ENCODE assay signal across 18 cellular contexts in the genomic region with DNA sequence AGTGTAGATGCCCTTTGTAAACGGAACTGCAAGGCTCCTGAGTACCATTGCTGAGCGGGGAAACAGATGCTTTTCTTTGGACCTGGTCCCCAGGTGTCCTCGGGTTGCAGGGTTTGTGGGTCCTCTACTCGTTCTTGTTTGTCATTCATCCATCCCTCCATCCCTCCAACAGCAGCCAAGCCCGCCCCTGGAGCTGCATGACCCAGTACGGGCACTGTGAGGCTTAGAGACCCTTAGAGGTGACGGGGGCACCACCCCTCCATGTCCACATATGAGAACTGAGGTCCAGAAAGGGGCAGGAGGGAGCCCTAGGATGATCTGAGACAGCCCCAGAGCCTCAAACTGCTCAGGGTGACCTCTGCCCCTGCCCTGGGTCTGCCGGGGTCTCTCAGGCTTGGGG. TPM values are rescaled to one million over a fixed set of nuclear protein-coding genes. Genes with fewer than 3 reads are reported as not detected.
DNase-seq lines count a peak whose midpoint lies in the region; ATAC-seq and TF ChIP-seq lines count a peak whose summit lies in the region.
"Had no signal": no experiment of that assay in that cellular context is flagged by ENCODE, and none has a peak within 500 bp of the region (broad histone marks: within the 10 kb centered on the region; RNA-seq: fewer than 3 reads in every experiment).

No MANE protein-coding gene starts in this region.

- no peaks in the 10 kb centered on the region for H3K9me3 Mint-ChIP-seq in chondrocyte (ENCODE audit: low read depth)
- H3K9me3 Mint-ChIP-seq: CD8-positive, alpha-beta T cell had no signal

- no peaks in the 10 kb centered on the region for H3K9me2 ChIP-seq in HCT116 (ENCODE audit: insufficient read depth)
- no peaks in the 10 kb centered on the region for H3K9me2 ChIP-seq in OCI-LY7 (ENCODE audit: insufficient read depth, low read length)

- H3K27ac ChIP-seq in left ventricle myocardium inferior (replicated peaks), result no peak overlapping the region
- H3K27ac ChIP-seq in right atrium auricular region, result no peak overlapping the region
- H3K27ac ChIP-seq in HCT116 (ENCODE audit: low read depth, low read length), result no peak overlapping the region
- H3K27ac ChIP-seq in osteoblast (ENCODE audit: low read depth, low read length), result no peak overlapping the region
- no peak overlapping the region for H3K27ac ChIP-seq in OCI-LY7 (ENCODE audit: low read depth, low read length, poor library complexity, severe bottlenecking)
- H3K27ac ChIP-seq: BLaER1 had no signal

- H3K27me3 Mint-ChIP-seq in chondrocyte (ENCODE audit: low read depth), result no peaks in the 10 kb centered on the region

- TF ChIP-seq CTCF in left ventricle myocardium inferior (IDR thresholded peaks at IDR 0.05; ENCODE audit: borderline replicate concordance) (no peak), right atrium auricular region (IDR thresholded peaks at IDR 0.05) (no peak), HCT116 (IDR thresholded peaks at IDR 0.05 in 2 of 3, conservative IDR thresholded peaks at IDR 0.05 in 1 of 3; ENCODE audit: borderline replicate concordance in 1 of 3, insufficient read depth in 1 of 3, low read depth in 2 of 3, low read length in 2 of 3) (no peak), chondrocyte (IDR thresholded peaks at IDR 0.05) (no peak), osteoblast (IDR thresholded peaks at IDR 0.05; ENCODE audit: extremely low read depth, low read depth, low read length) (no peak), OCI-LY7 (conservative IDR thresholded peaks at IDR 0.05; ENCODE audit: low read length) (no peak)

- H3K4me2 ChIP-seq in HCT116 (ENCODE audit: low read length), result no peak overlapping the region
- H3K4me2 ChIP-seq in osteoblast (ENCODE audit: insufficient read depth, low read length), result no peak overlapping the region
- H3K4me2 ChIP-seq in OCI-LY7 (ENCODE audit: low read length), result no peak overlapping the region
- H3K4me2 ChIP-seq: BLaER1 had no signal

- POLR2A ChIA-PET in HCT116 (lab: Charles Lee), result no interaction called here
- POLR2A ChIA-PET in OCI-LY7 (lab: Charles Lee), result no interaction called here

- peaks cover 23% of the 10 kb centered on the region for H3K4me1 Mint-ChIP-seq in chondrocyte (ENCODE audit: low read depth)

- BruUV-seq in HCT116 (replicated peaks; lab: Mats Ljungman, UMichigan), result no TSS peak
- no TSS peak for BruUV-seq in OCI-LY7 (replicated peaks; lab: Mats Ljungman, UMichigan)

- intact Hi-C loops in left ventricle myocardium inferior (cut with micrococcal nuclease) (no loop called here), HCT116 (cut with micrococcal nuclease) (no loop called here), OCI-LY7 (cut with micrococcal nuclease; ENCODE audit: unreplicated experiment) (no loop called here)

- ATAC-seq in HCT116, result 0 out of 2 replicates have a peak, but pooled peaks have one; percentile 13
- ATAC-seq: CD8-positive, alpha-beta T cell had no signal

- H3K27me3 ChIP-seq in left ventricle myocardium inferior (ENCODE audit: low read depth) (no peaks in the 10 kb centered on the region), right atrium auricular region (no peaks in the 10 kb centered on the region), HCT116 (ENCODE audit: insufficient read depth, low read length) (no peaks in the 10 kb centered on the region), osteoblast (ENCODE audit: insufficient read depth, low read length) (peaks cover 8% of the 10 kb centered on the region)
- H3K27me3 ChIP-seq: BLaER1, MG63 had no signal

- TF ChIP-seq RAD21 in HCT116 (IDR thresholded peaks at IDR 0.05; ENCODE audit: low read depth), result no peak

- H3K4me1 ChIP-seq in left ventricle myocardium inferior (peaks cover 22% of the 10 kb centered on the region), right atrium auricular region (peaks cover 0 to 18% of the 10 kb centered on the region in 2 donors), HCT116 (ENCODE audit: control insufficient read depth in 1 of 2, insufficient read depth in 2 of 2, low read length in 2 of 2) (no peaks in the 10 kb centered on the region), osteoblast (ENCODE audit: insufficient read depth, low read length) (no peaks in the 10 kb centered on the region), OCI-LY7 (ENCODE audit: insufficient read depth, low read length, poor library complexity, severe bottlenecking) (no peaks in the 10 kb centered on the region)
- H3K4me1 ChIP-seq: HAP-1 had no signal

- RAD21 ChIA-PET in HCT116 (lab: Charles Lee; ENCODE audit: low non-redundant PET in 1 of 2, low total read pairs in 2 of 2, uncharacterized antibody in 2 of 2, unreplicated experiment in 2 of 2), result no interaction called here

- TF ChIP-seq POLR2A in HCT116 (IDR thresholded peaks at IDR 0.05; ENCODE audit: borderline replicate concordance, extremely low read depth, insufficient read depth, insufficient read length), result no peak

- H3K79me2 ChIP-seq in HCT116 (ENCODE audit: insufficient read depth, low read length), result no peaks in the 10 kb centered on the region
- no peaks in the 10 kb centered on the region for H3K79me2 ChIP-seq in osteoblast (ENCODE audit: insufficient read depth, low read length)
- H3K79me2 ChIP-seq in OCI-LY7 (ENCODE audit: insufficient read depth, low read depth, low read length), result no peaks in the 10 kb centered on the region

- DNase-seq in left ventricle myocardium inferior (no peak), right atrium auricular region (ENCODE audit: low spot score) (no peak), HCT116 (ENCODE audit: low read depth, low spot score) (no peak), chondrocyte (ENCODE audit: low spot score) (peak; percentile 42), osteoblast (ENCODE audit: insufficient read length, low spot score, missing footprints) (peak; percentile 61), OCI-LY7 (ENCODE audit: low spot score) (no peak), NCI-H1694 (lab: John Stamatoyannopoulos, UW) (no peak), NCI-H226 (no peak)
- DNase-seq: Caco-2; CD8-positive, alpha-beta T cell; GOT3; KG1; MG63; NCI-H1105 treated with DMSO at 0.1 percent for 48 hours; NCI-H2029 treated with DMSO at 0.1 percent for 48 hours; PC-3 had no signal

- H3K9me3 ChIP-seq in left ventricle myocardium inferior (replicated peaks) (no peaks in the 10 kb centered on the region), right atrium auricular region (no peaks in the 10 kb centered on the region), HCT116 (ENCODE audit: control insufficient read depth in 1 of 2, insufficient read depth in 1 of 2, low read depth in 1 of 2, low read length in 2 of 2) (no peaks in the 10 kb centered on the region), osteoblast (ENCODE audit: low read depth, low read length) (no peaks in the 10 kb centered on the region), OCI-LY7 (ENCODE audit: low read length) (no peaks in the 10 kb centered on the region)
- H3K9me3 ChIP-seq: BLaER1, Caco-2, HAP-1, MG63 had no signal

- H2AFZ ChIP-seq in HCT116 (ENCODE audit: low read depth, low read length, poor library complexity, severe bottlenecking) (no peak overlapping the region), osteoblast (ENCODE audit: low read length) (no peak overlapping the region), OCI-LY7 (ENCODE audit: low read length) (no peak overlapping the region)

- H4K20me1 ChIP-seq in HCT116 (ENCODE audit: insufficient read depth) (no peaks in the 10 kb centered on the region), osteoblast (ENCODE audit: insufficient read depth, low read length) (no peaks in the 10 kb centered on the region), OCI-LY7 (ENCODE audit: insufficient read depth, low read length) (no peaks in the 10 kb centered on the region)
- H4K20me1 ChIP-seq: BLaER1 had no signal

- no peak overlapping the region for H3K4me3 Mint-ChIP-seq in chondrocyte (ENCODE audit: unreplicated experiment)
- H3K4me3 Mint-ChIP-seq: CD8-positive, alpha-beta T cell had no signal

- H3K4me3 ChIP-seq in left ventricle myocardium inferior, result peak overlapping the region; percentile 51
- peak overlapping the region in 1 of 2 donors; percentile 36 for H3K4me3 ChIP-seq in right atrium auricular region
- no peak overlapping the region for H3K4me3 ChIP-seq in HCT116 (replicated peaks in 1 of 2; ENCODE audit: low read depth in 1 of 2, low read length in 2 of 2)
- no peak overlapping the region for H3K4me3 ChIP-seq in osteoblast (ENCODE audit: insufficient read depth, low read length)
- no peak overlapping the region for H3K4me3 ChIP-seq in OCI-LY7 (ENCODE audit: low read depth, low read length, poor library complexity, severe bottlenecking)
- H3K4me3 ChIP-seq: BLaER1, HAP-1, MG63 had no signal

- no peaks in the 10 kb centered on the region for H3K36me3 ChIP-seq in left ventricle myocardium inferior
- H3K36me3 ChIP-seq in right atrium auricular region, result no peaks in the 10 kb centered on the region
- no peaks in the 10 kb centered on the region for H3K36me3 ChIP-seq in HCT116 (ENCODE audit: control insufficient read depth in 1 of 2, insufficient read depth in 2 of 2, low read length in 2 of 2)
- no peaks in the 10 kb centered on the region for H3K36me3 ChIP-seq in osteoblast (ENCODE audit: insufficient read depth, low read length)
- no peaks in the 10 kb centered on the region for H3K36me3 ChIP-seq in OCI-LY7 (ENCODE audit: insufficient read depth, low read length)
- H3K36me3 ChIP-seq: BLaER1, HAP-1, MG63 had no signal

- H3K9ac ChIP-seq in HCT116 (ENCODE audit: low read length), result no peak overlapping the region
- H3K9ac ChIP-seq: BLaER1 had no signal

- CTCF ChIA-PET in HCT116 (lab: Charles Lee), result interaction anchor here (1.1 kb wide), 1 partner anchor 9 kb away, joined by 3 read pairs; no protein-coding TSS in a partner anchor
- CTCF ChIA-PET in OCI-LY7 (lab: Charles Lee; ENCODE audit: unreplicated experiment), result no interaction called here

- H3K36me3 Mint-ChIP-seq in chondrocyte (ENCODE audit: low read depth), result no peaks in the 10 kb centered on the region
- H3K36me3 Mint-ChIP-seq: CD8-positive, alpha-beta T cell had no signal

- H3K27ac Mint-ChIP-seq in chondrocyte (ENCODE audit: unreplicated experiment), result no peak overlapping the region
- H3K27ac Mint-ChIP-seq: CD8-positive, alpha-beta T cell had no signal

RNA-seq across cellular contexts. Expression of a gene that starts 45.4 kb away (rescaled TPM):
- total RNA-seq in left ventricle myocardium inferior (22.7 TPM), right atrium auricular region (1 to 10 TPM; 1.6 to 6.8 TPM), HCT116 (2021; ENCODE audit: unreplicated experiment) (1.9 TPM), chondrocyte (20.7 to 69.4 TPM (median 24.5 TPM) in 3 replicates), osteoblast (under 0.01 and 0.36 TPM in 2 replicates), OCI-LY7 (2022) (not detected in 2 replicates)
- polyA plus RNA-seq in HCT116 (2012), result 0.61 and 1.3 TPM in 2 replicates
- not detected in 2 replicates for total RNA-seq in OCI-LY7 (2014; rRNA removed; shearing (Covaris generic))

Comparison
In these comparisons a context has a peak if more than half of its experiments do, and no peak if none do; other contexts are left out.
1. DNase-seq: peak in chondrocyte (single experiment) and osteoblast (single experiment); none in left ventricle myocardium inferior (single experiment), right atrium auricular region (single experiment), HCT116 (single experiment), OCI-LY7 (single experiment), NCI-H1694 (single experiment) and NCI-H226 (single experiment).